ENCODE assay signal across 8 cellular contexts in genomic region chr10:95290446-95290800, GRCh38. TPM values are rescaled to one million over a fixed set of nuclear protein-coding genes. Genes with fewer than 3 reads are reported as not detected.
A peak's percentile ranks its signal among the peaks of the same experiment; 100 is the strongest.
DNase-seq lines count a peak whose midpoint lies in the region; ATAC-seq and TF ChIP-seq lines count a peak whose summit lies in the region.

No MANE protein-coding gene starts in this region.

- H3K27ac Mint-ChIP-seq in H9 = 0 out of 7 replicates have a peak overlapping the region, but pooled peaks of 1 of the 3 experiments have one; percentile 68
- H3K27ac Mint-ChIP-seq in osteocyte (ENCODE audit: unreplicated experiment) = peak overlapping the region; percentile 76

- peak overlapping the region; percentile 97 for H3K14ac ChIP-seq in H9 (ENCODE audit: insufficient read depth, low read length)

- H3K4me3 Mint-ChIP-seq in H9 (peak overlapping the region; percentile 88 to 93), osteocyte (ENCODE audit: unreplicated experiment) (peak overlapping the region; percentile 92)

- no peak overlapping the region for H4K5ac ChIP-seq in H9 (ENCODE audit: insufficient read length, low read depth, low read length)

- H4K8ac ChIP-seq in H9 (replicated peaks; ENCODE audit: insufficient read length, low read depth, low read length) = no peak overlapping the region

- H3K27me3 ChIP-seq in H9 (ENCODE audit: insufficient read depth, low read length) = no peaks in the 10 kb centered on the region

- H3K79me2 ChIP-seq in H9 (ENCODE audit: insufficient read depth, low read length) = peaks cover 17% of the 10 kb centered on the region; the same call in 1 of the 2 replicates

- no peak overlapping the region for H3T11ph ChIP-seq in H9 (ENCODE audit: low read length)

- no peak overlapping the region for H2BK12ac ChIP-seq in H9 (ENCODE audit: insufficient read length, low read depth, low read length)

- peak; percentile 8 for DNase-seq in CD1c-positive myeloid dendritic cell (ENCODE audit: extremely low spot score)
- no peak for DNase-seq in H9
- DNase-seq in RPMI8226 = peak; percentile 28
- no peak for DNase-seq in fibroblast of mammary gland (ENCODE audit: low read depth)
- DNase-seq in osteocyte (ENCODE audit: extremely low spot score, unreplicated experiment) = no peak
- no peak for DNase-seq in activated effector memory CD4-positive, alpha-beta T cell treated with Interleukin-2 at 50 U/mL for 16 hours
- no peak for DNase-seq in activated CD8-positive, alpha-beta memory T cell treated with anti-CD3 and anti-CD28 coated beads for 24 hours

- H3K9ac ChIP-seq in H9 (ENCODE audit: extremely low read depth, insufficient read length, low read length) = peak overlapping the region; percentile 86

- TF ChIP-seq CTCF in H9 (conservative IDR thresholded peaks at IDR 0.05) (no peak), fibroblast of mammary gland (conservative IDR thresholded peaks at IDR 0.05; ENCODE audit: control insufficient read depth, insufficient read depth, low read depth, low read length) (no peak), osteocyte (IDR thresholded peaks at IDR 0.05) (no peak)

- peak overlapping the region; percentile 94 for H3K4me2 ChIP-seq in H9 (ENCODE audit: insufficient read depth, insufficient read length, low read length)

- H4K20me1 ChIP-seq in H9 (ENCODE audit: control insufficient read depth, insufficient read depth, insufficient read length) = no peaks in the 10 kb centered on the region

- H2BK5ac ChIP-seq in H9 (ENCODE audit: insufficient read length, low read length) = no peak overlapping the region

- H3K4me3 ChIP-seq in fibroblast of mammary gland (ENCODE audit: control insufficient read depth, low read depth, low read length) = peak overlapping the region; percentile 79

- H3K27me3 Mint-ChIP-seq in H9 (ENCODE audit: low read depth) = peaks cover 41% of the 10 kb centered on the region
- H3K27me3 Mint-ChIP-seq in osteocyte (ENCODE audit: unreplicated experiment) = no peaks in the 10 kb centered on the region

- H3K9me3 Mint-ChIP-seq in H9 (no peaks in the 10 kb centered on the region), osteocyte (ENCODE audit: unreplicated experiment) (no peaks in the 10 kb centered on the region)

- H3K9me3 ChIP-seq in H9 (ENCODE audit: control insufficient read depth, low read depth, low read length) = no peaks in the 10 kb centered on the region

- H4K91ac ChIP-seq in H9 (ENCODE audit: insufficient read length, low read depth, low read length) = no peak overlapping the region

- no peak overlapping the region for H2BK15ac ChIP-seq in H9 (ENCODE audit: low read depth, low read length)

- H2AFZ ChIP-seq in H9 (ENCODE audit: low read length) = no peak overlapping the region

- H3K4ac ChIP-seq in H9 (ENCODE audit: low read depth, low read length) = no peak overlapping the region; the same call in 1 of the 2 replicates

- WGBS in H9 (ENCODE audit: extremely low coverage, insufficient read length, low lambda C conversion rate) = no CpG with 5 or more reads among the region's 49 CpGs

- 0 out of 2 replicates have a peak, but pooled peaks cover 5% of the 10 kb centered on the region for H3K4me1 ChIP-seq in H9 (ENCODE audit: insufficient read depth, low read length)

- no peak overlapping the region for H2AK5ac ChIP-seq in H9 (ENCODE audit: insufficient read length, low read length)

- no peaks in the 10 kb centered on the region for H3K79me1 ChIP-seq in H9 (ENCODE audit: insufficient read depth, low read depth, low read length, poor library complexity, severe bottlenecking)

- ATAC-seq in GM18907 (IDR thresholded peaks at IDR 0.05; ENCODE audit: unreplicated experiment) = no peak

- H3K36me3 Mint-ChIP-seq in H9 (ENCODE audit: insufficient read depth in 1 of 3, low read depth in 3 of 3) (peaks cover 0 to 9% (median 3%) of the 10 kb centered on the region in 3 experiments; a peak in 4 of 7 replicates), osteocyte (ENCODE audit: unreplicated experiment) (no peaks in the 10 kb centered on the region)

- H3K18ac ChIP-seq in H9 (ENCODE audit: insufficient read length, low read depth, low read length) = peak overlapping the region; percentile 27

- no peak overlapping the region for H3K23ac ChIP-seq in H9 (ENCODE audit: insufficient read length, low read depth, low read length)

- H2BK20ac ChIP-seq in H9 (ENCODE audit: low read depth, low read length, poor library complexity, severe bottlenecking) = no peak overlapping the region

- H3K23me2 ChIP-seq in H9 (ENCODE audit: insufficient read length, low read depth, low read length, poor library complexity, severe bottlenecking) = peaks cover 12% of the 10 kb centered on the region

- H3K4me1 Mint-ChIP-seq in H9 (peaks cover 50 to 52% of the 10 kb centered on the region in 2 experiments), osteocyte (ENCODE audit: unreplicated experiment) (peaks cover 34% of the 10 kb centered on the region)

- H2BK120ac ChIP-seq in H9 (ENCODE audit: low read depth, low read length, poor library complexity, severe bottlenecking) = no peak overlapping the region

- no peak overlapping the region for H3K56ac ChIP-seq in H9 (ENCODE audit: insufficient read length, low read depth, low read length)

- no peak overlapping the region for H3K27ac ChIP-seq in H9 (ENCODE audit: insufficient read length, low read depth, low read length)

RNA-seq across cellular contexts. Expression of gene PDLIM1, which starts 0.4 kb away (rescaled TPM):
- total RNA-seq in H9 (2021) = 115 and 123 TPM in 2 replicates
- total RNA-seq in osteocyte = 71.7 and 73.8 TPM in 2 replicates

Comparison
In these comparisons a context has a peak if more than half of its experiments do, and no peak if none do; other contexts are left out.
1. DNase-seq: peak in CD1c-positive myeloid dendritic cell (single experiment) and RPMI8226 (single experiment); none in H9 (single experiment), fibroblast of mammary gland (single experiment), osteocyte (single experiment), activated effector memory CD4-positive, alpha-beta T cell treated with Interleukin-2 at 50 U/mL for 16 hours (single experiment) and activated CD8-positive, alpha-beta memory T cell treated with anti-CD3 and anti-CD28 coated beads for 24 hours (single experiment).